In genomic region chr7:127047521-127047920, GRCh38 we compare ENCODE assay signal across 19 cellular contexts.
DNase-seq lines count a peak whose midpoint lies in the region; ATAC-seq, FAIRE-seq and TF ChIP-seq lines count a peak whose summit lies in the region.
"Had no signal": no experiment of that assay in that cellular context is flagged by ENCODE, and none has a peak within 500 bp of the region (broad histone marks: within the 10 kb centered on the region; RNA-seq: fewer than 3 reads in every experiment).

No MANE protein-coding gene starts in this region.

- H3K36me3 ChIP-seq in Panc1 (ENCODE audit: control insufficient read depth, insufficient read depth, low read length) (no peaks in the 10 kb centered on the region), spleen (no peaks in the 10 kb centered on the region), H7 (replicated peaks; ENCODE audit: control insufficient read depth, insufficient read depth, low read length) (no peaks in the 10 kb centered on the region)
- H3K36me3 ChIP-seq: SJSA1 had no signal

- H3K36me3 Mint-ChIP-seq in Calu3 (ENCODE audit: insufficient read depth, unreplicated experiment): no peaks in the 10 kb centered on the region
- H3K36me3 Mint-ChIP-seq: CD4-positive, CD25-positive, alpha-beta regulatory T cell had no signal

- BruUV-seq in Calu3 (replicated peaks; lab: Mats Ljungman, UMichigan): no TSS peak
- no TSS peak for BruUV-seq in Panc1 (replicated peaks; lab: Mats Ljungman, UMichigan)

- intact Hi-C loops in Calu3 (cut with micrococcal nuclease; ENCODE audit: unreplicated experiment): loop anchor here (2.0 kb wide), 1 partner anchor 191 kb away; no protein-coding TSS in a partner anchor
- intact Hi-C loops in Panc1 (cut with micrococcal nuclease; ENCODE audit: unreplicated experiment): no loop called here
- intact Hi-C loops in spleen (cut with DNase I; ENCODE audit: low total_unique reads): no loop called here

- no peaks in the 10 kb centered on the region for H3K9me3 ChIP-seq in Panc1 (ENCODE audit: control insufficient read depth, insufficient read depth, low read depth, low read length)
- H3K9me3 ChIP-seq in spleen: no peaks in the 10 kb centered on the region
- H3K9me3 ChIP-seq: A549, SJSA1 had no signal

- H3K4me1 Mint-ChIP-seq in Calu3 (ENCODE audit: low read depth, unreplicated experiment): peaks cover 8% of the 10 kb centered on the region
- H3K4me1 Mint-ChIP-seq: CD4-positive, CD25-positive, alpha-beta regulatory T cell; GM23338 had no signal

- TF ChIP-seq POLR2A in spleen (IDR thresholded peaks at IDR 0.05): no peak

- H3K4me1 ChIP-seq in Panc1 (ENCODE audit: control insufficient read depth, insufficient read depth, low read length) (no peaks in the 10 kb centered on the region), spleen (no peaks in the 10 kb centered on the region)
- H3K4me1 ChIP-seq: A549, SJSA1 had no signal

- CTCF ChIA-PET in Calu3 (lab: Charles Lee): interaction anchor here (0.5 kb wide), 1 partner anchor 156 kb away, joined by 3 read pairs; no protein-coding TSS in a partner anchor
- CTCF ChIA-PET in Panc1 (lab: Charles Lee): no interaction called here

- no peak overlapping the region for H3K4me3 Mint-ChIP-seq in Calu3 (ENCODE audit: low read depth, unreplicated experiment)
- H3K4me3 Mint-ChIP-seq: CD4-positive, CD25-positive, alpha-beta regulatory T cell; GM23338; HFFc6 had no signal

- peaks cover 2% of the 10 kb centered on the region for H3K9me3 Mint-ChIP-seq in Calu3 (ENCODE audit: low read depth, unreplicated experiment)
- H3K9me3 Mint-ChIP-seq: GM23338 had no signal

- no peak overlapping the region for H3K27ac Mint-ChIP-seq in Calu3 (ENCODE audit: unreplicated experiment)
- H3K27ac Mint-ChIP-seq: CD4-positive, CD25-positive, alpha-beta regulatory T cell; GM23338; HFFc6 had no signal

- POLR2A ChIA-PET in Panc1 (lab: Charles Lee): no interaction called here

- DNase-seq in Calu3 (peak; percentile 10), Panc1 (ENCODE audit: low read depth, low spot score) (no peak), kidney glomerular epithelial cell (lab: John Stamatoyannopoulos, UW) (peak; percentile 19), D721Med (ENCODE audit: insufficient read length, low spot score) (no peak), spleen (no peak), H7 (no peak)
- DNase-seq: CD4-positive, CD25-positive, alpha-beta regulatory T cell; GF-D8; HFFc6; Kasumi-1; NCI-H187 treated with DMSO at 0.1 percent for 48 hours; NCI-H2171 treated with DMSO at 0.1 percent for 48 hours; NCI-H82; RPMI8226; SW 1271 had no signal

- ATAC-seq in GM21423 (IDR thresholded peaks at IDR 0.05; ENCODE audit: unreplicated experiment): peak; percentile 71
- no peak for ATAC-seq in Panc1
- ATAC-seq: A549, GM23338 had no signal

- no peak for TF ChIP-seq CTCF in Calu3 (IDR thresholded peaks at IDR 0.05; ENCODE audit: unreplicated experiment)
- peak; percentile 8; the same call in 1 of the 2 replicates for TF ChIP-seq CTCF in Panc1 (IDR thresholded peaks at IDR 0.05)
- TF ChIP-seq CTCF in D721Med (IDR thresholded peaks at IDR 0.05; ENCODE audit: insufficient read depth, missing control alignments): no peak
- no peak for TF ChIP-seq CTCF in spleen (IDR thresholded peaks at IDR 0.05 in 8 of 11, conservative IDR thresholded peaks at IDR 0.05 in 3 of 11)

- peaks cover 16% of the 10 kb centered on the region for H3K27me3 Mint-ChIP-seq in Calu3 (ENCODE audit: unreplicated experiment)
- H3K27me3 Mint-ChIP-seq: CD4-positive, CD25-positive, alpha-beta regulatory T cell had no signal

- H3K27ac ChIP-seq in Panc1 (ENCODE audit: low read length) (no peak overlapping the region), spleen (no peak overlapping the region)
- H3K27ac ChIP-seq: A549, SJSA1 had no signal

- H3K27me3 ChIP-seq in Panc1 (ENCODE audit: control insufficient read depth, insufficient read depth, low read length) (no peaks in the 10 kb centered on the region), spleen (replicated peaks in 1 of 7) (no peaks in the 10 kb centered on the region), H7 (ENCODE audit: control insufficient read depth, insufficient read depth, low read length) (no peaks in the 10 kb centered on the region)
- H3K27me3 ChIP-seq: SJSA1 had no signal

- no peak for FAIRE-seq in D721Med (lab: Jason Lieb, UNC)
- FAIRE-seq: A549 had no signal

- in situ Hi-C loops in Panc1 (cut with HindIII; ENCODE audit: low pct_unique_long_range_greater_than_20kb, low sequenced_read_pairs): no loop called here

- H3K4me3 ChIP-seq in Panc1 (ENCODE audit: low read depth in 2 of 2, low read length in 2 of 2): no peak overlapping the region
- no peak overlapping the region for H3K4me3 ChIP-seq in spleen
- no peak overlapping the region for H3K4me3 ChIP-seq in H7 (ENCODE audit: insufficient read depth, low read depth, low read length)
- H3K4me3 ChIP-seq: A549, GM23338, SJSA1 had no signal

Comparison
In these comparisons a context has a peak if more than half of its experiments do, and no peak if none do; other contexts are left out.
1. DNase-seq: peak in Calu3 (single experiment) and kidney glomerular epithelial cell (single experiment); none in Panc1 (single experiment), D721Med (single experiment), spleen (single experiment) and H7 (single experiment).